8 cellular contexts compared by ENCODE assay signal in the genomic region with DNA sequence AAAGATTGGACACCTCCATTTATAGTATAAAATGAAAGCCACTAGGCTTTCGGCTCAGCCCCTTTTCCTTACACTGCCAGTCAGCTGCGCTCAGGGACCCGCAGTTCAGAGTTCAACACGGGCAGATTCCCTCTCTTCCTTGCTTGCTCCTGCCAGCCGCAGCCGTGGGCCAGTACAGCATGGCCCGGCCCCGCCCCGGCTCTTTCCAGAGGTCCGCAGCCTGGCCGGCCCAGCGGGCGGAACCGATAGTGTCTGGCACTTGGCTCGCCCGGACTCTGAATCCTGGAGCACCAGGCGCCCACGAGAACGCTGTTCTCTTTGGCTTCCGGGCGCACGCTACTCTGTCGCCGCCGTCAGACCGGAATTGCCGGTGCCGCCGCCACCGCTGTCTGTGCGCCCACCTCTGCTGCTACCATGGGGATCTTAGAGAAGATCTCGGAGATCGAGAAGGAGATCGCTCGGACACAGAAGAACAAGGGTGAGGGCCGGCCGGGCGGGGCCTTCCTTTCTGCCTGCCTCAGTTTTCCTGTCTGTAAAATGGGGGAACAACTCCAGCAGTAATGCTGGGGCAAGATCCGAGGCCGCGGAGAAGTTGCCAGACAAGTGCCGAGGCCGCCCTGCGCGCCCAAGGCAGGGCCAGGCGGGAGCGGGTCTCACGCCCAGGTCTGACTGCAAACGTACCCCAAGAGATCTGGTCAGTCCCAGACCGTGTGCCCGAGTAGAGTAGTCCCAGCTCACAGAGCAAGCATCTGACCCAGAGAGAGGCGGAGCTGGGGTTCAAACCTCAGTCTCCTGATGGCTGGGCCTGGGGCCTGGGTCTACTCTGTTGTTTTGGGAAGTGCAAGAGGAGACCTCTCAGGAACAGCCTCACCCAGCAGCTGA. TPM values are rescaled to one million over a fixed set of nuclear protein-coding genes. Genes with fewer than 3 reads are reported as not detected.
DNase-seq lines count a peak whose midpoint lies in the region; ATAC-seq and TF ChIP-seq lines count a peak whose summit lies in the region.

A gene with protein sequence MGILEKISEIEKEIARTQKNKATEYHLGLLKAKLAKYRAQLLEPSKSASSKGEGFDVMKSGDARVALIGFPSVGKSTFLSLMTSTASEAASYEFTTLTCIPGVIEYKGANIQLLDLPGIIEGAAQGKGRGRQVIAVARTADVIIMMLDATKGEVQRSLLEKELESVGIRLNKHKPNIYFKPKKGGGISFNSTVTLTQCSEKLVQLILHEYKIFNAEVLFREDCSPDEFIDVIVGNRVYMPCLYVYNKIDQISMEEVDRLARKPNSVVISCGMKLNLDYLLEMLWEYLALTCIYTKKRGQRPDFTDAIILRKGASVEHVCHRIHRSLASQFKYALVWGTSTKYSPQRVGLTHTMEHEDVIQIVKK (plus strand): TSS at position 339 of the 882 bp plus-strand sequence. CDS start 76 bp downstream, at position 415.

- H3K27me3 ChIP-seq in kidney epithelial cell (ENCODE audit: control insufficient read depth, insufficient read depth, low read length), result no peaks in the 10 kb centered on the region

- H3K36me3 Mint-ChIP-seq in chondrocyte (ENCODE audit: low read depth), result no peaks in the 10 kb centered on the region

- H3K4me1 Mint-ChIP-seq in chondrocyte (ENCODE audit: low read depth), result peaks cover 26% of the 10 kb centered on the region

- ATAC-seq in GM19025 (IDR thresholded peaks at IDR 0.05; ENCODE audit: low read depth, unreplicated experiment), result peak; percentile 91
- peak; percentile 92 for ATAC-seq in HG03280 (IDR thresholded peaks at IDR 0.05; ENCODE audit: unreplicated experiment)

- no peaks in the 10 kb centered on the region for H3K36me3 ChIP-seq in kidney epithelial cell (ENCODE audit: control insufficient read depth, insufficient read depth, low read length)

- no peaks in the 10 kb centered on the region for H3K27me3 Mint-ChIP-seq in chondrocyte (ENCODE audit: low read depth)

- peak within 1 kb of the TSS; percentile 82 for H3K4me3 ChIP-seq in AG09309 (ENCODE audit: control insufficient read depth, low read depth, low read length)
- H3K4me3 ChIP-seq in kidney epithelial cell (ENCODE audit: low read depth, low read length), result peak within 1 kb of the TSS; percentile 86

- peak within 1 kb of the TSS; percentile 98 for H3K27ac Mint-ChIP-seq in chondrocyte (ENCODE audit: unreplicated experiment)

- H3K4me3 Mint-ChIP-seq in chondrocyte (ENCODE audit: unreplicated experiment), result peak within 1 kb of the TSS; percentile 97

- DNase-seq in AG09309 (ENCODE audit: low read depth), result peak; percentile 59
- DNase-seq in NCI-H460 (ENCODE audit: extremely low read depth, low read depth), result peak; percentile 87
- DNase-seq in activated CD4-positive, alpha-beta T cell treated with anti-CD3 and anti-CD28 coated beads for 24 hours (ENCODE audit: low read depth in 2 of 2), result peak; percentile 81 to 90
- DNase-seq in chondrocyte (ENCODE audit: low spot score), result peak; percentile 98
- peak; percentile 29 for DNase-seq in kidney epithelial cell (ENCODE audit: low read depth)
- DNase-seq in stimulated activated CD4-positive, alpha-beta T cell treated with anti-CD3 and anti-CD28 coated beads, Interleukin-15, amount 100 ng/mL, for 24 hours, result peak; percentile 92

- H3K9me3 Mint-ChIP-seq in chondrocyte (ENCODE audit: low read depth), result no peaks in the 10 kb centered on the region

- no peak for TF ChIP-seq CTCF in AG09309 (IDR thresholded peaks at IDR 0.05; ENCODE audit: control insufficient read depth, insufficient read depth, low read depth, low read length, missing control alignments)
- TF ChIP-seq CTCF in chondrocyte (IDR thresholded peaks at IDR 0.05), result peak; percentile 34
- TF ChIP-seq CTCF in kidney epithelial cell (IDR thresholded peaks at IDR 0.05; ENCODE audit: insufficient read depth, low read length, poor library complexity, severe bottlenecking), result no peak

RNA-seq across cellular contexts. Expression of the gene that starts here (rescaled TPM):
- total RNA-seq in NCI-H460 (2014; rRNA removed; shearing (Covaris generic)), result 41.6 and 42.5 TPM in 2 replicates
- polyA plus RNA-seq in NCI-H460 (2014; cell fraction: nucleus; rRNA removed), result 126 and 178 TPM in 2 replicates
- 23.8 to 40.6 TPM (median 24.6 TPM) in 3 replicates for total RNA-seq in chondrocyte
- total RNA-seq in kidney epithelial cell, result 40.0 and 42.5 TPM in 2 replicates

Comparison
In these comparisons a context has a peak if more than half of its experiments do, and no peak if none do; other contexts are left out.
1. Peak in every context shown above with its lines: DNase-seq, ATAC-seq and H3K4me3 ChIP-seq.
2. DNase-seq: peak in every context shown above with its lines; median percentile 98 in chondrocyte; 92 in stimulated activated CD4-positive, alpha-beta T cell treated with anti-CD3 and anti-CD28 coated beads, Interleukin-15, amount 100 ng/mL, for 24 hours; 87 in NCI-H460; 86 in activated CD4-positive, alpha-beta T cell treated with anti-CD3 and anti-CD28 coated beads for 24 hours; 59 in AG09309; 29 in kidney epithelial cell.